ENCODE assay signal across 11 cellular contexts in genomic region chr2:61575447-61575859, GRCh38. TPM values are rescaled to one million over a fixed set of nuclear protein-coding genes. Genes with fewer than 3 reads are reported as not detected.
DNase-seq lines count a peak whose midpoint lies in the region; TF ChIP-seq lines count a peak whose summit lies in the region.
"Had no signal": no experiment of that assay in that cellular context is flagged by ENCODE, and none has a peak within 500 bp of the region (broad histone marks: within the 10 kb centered on the region; RNA-seq: fewer than 3 reads in every experiment).

No MANE protein-coding gene starts in this region.

- H3K36me3 Mint-ChIP-seq in endodermal cell (ENCODE audit: low read depth) = no peaks in the 10 kb centered on the region

- H3K4me1 Mint-ChIP-seq in endodermal cell = peaks cover 6% of the 10 kb centered on the region

- H3K9me3 ChIP-seq in endodermal cell (ENCODE audit: control insufficient read depth, low read length) = no peaks in the 10 kb centered on the region
- H3K9me3 ChIP-seq: testis had no signal

- no peaks in the 10 kb centered on the region for H3K27me3 Mint-ChIP-seq in endodermal cell (ENCODE audit: insufficient read depth)

- no peaks in the 10 kb centered on the region for H3K27me3 ChIP-seq in GM06990 (replicated peaks; ENCODE audit: control insufficient read depth, insufficient read depth, low read length)
- no peaks in the 10 kb centered on the region for H3K27me3 ChIP-seq in endodermal cell (ENCODE audit: control insufficient read depth, insufficient read depth, low read length, poor library complexity, severe bottlenecking)
- H3K27me3 ChIP-seq: testis had no signal

- TF ChIP-seq CTCF in GM06990 (IDR thresholded peaks at IDR 0.05; ENCODE audit: insufficient read depth, low read length, poor library complexity, severe bottlenecking) (no peak), endodermal cell (conservative IDR thresholded peaks at IDR 0.05) (no peak), foreskin fibroblast (IDR thresholded peaks at IDR 0.05; ENCODE audit: low read depth, low read length) (no peak)

- H3K4me3 Mint-ChIP-seq in endodermal cell = no peak overlapping the region

- H3K36me3 ChIP-seq in GM06990 (ENCODE audit: control insufficient read depth, insufficient read depth, low read length) (no peaks in the 10 kb centered on the region), endodermal cell (ENCODE audit: control insufficient read depth, insufficient read depth, low read length) (no peaks in the 10 kb centered on the region)

- H3K27ac Mint-ChIP-seq in endodermal cell = peak overlapping the region; percentile 79

- WGBS in endodermal cell (ENCODE audit: insufficient coverage in 1 of 2, insufficient read length in 1 of 2), 2 experiments = 70 to 80% methylated on average over 3 of the region's 3 CpGs

- H3K9me3 Mint-ChIP-seq in endodermal cell = peaks cover 4% of the 10 kb centered on the region

- H3K4me1 ChIP-seq in endodermal cell (ENCODE audit: control insufficient read depth, insufficient read depth, low read length) = no peaks in the 10 kb centered on the region
- H3K4me1 ChIP-seq: testis had no signal

- DNase-seq in CD1c-positive myeloid dendritic cell (ENCODE audit: extremely low spot score) (peak; percentile 6), GM06990 (ENCODE audit: extremely low read depth, insufficient read length) (peak; percentile 21), SKM-1 (lab: John Stamatoyannopoulos, UW; ENCODE audit: unreplicated experiment) (peak; percentile 55), endodermal cell (no peak), cerebellar nuclear complex (lab: John Stamatoyannopoulos, UW) (no peak), foreskin fibroblast (no peak), NCI-H2029 treated with DMSO at 0.1 percent for 48 hours (lab: John Stamatoyannopoulos, UW) (no peak)
- DNase-seq in stimulated activated naive CD4-positive, alpha-beta T cell treated with Interleukin-2 at 50 U/mL for 16 hours (lab: John Stamatoyannopoulos, UW) = no peak
- DNase-seq: NCI-H2107, testis had no signal

- H3K27ac ChIP-seq in endodermal cell (ENCODE audit: low read depth, low read length) = no peak overlapping the region
- H3K27ac ChIP-seq: C4-2B, testis had no signal

- H3K9ac ChIP-seq in endodermal cell (ENCODE audit: extremely low read depth, low read length, poor library complexity, severe bottlenecking) = no peak overlapping the region

- H3K4me3 ChIP-seq in GM06990 (replicated peaks; ENCODE audit: low read depth, low read length) (no peak overlapping the region), endodermal cell (ENCODE audit: low read length) (no peak overlapping the region), foreskin fibroblast (ENCODE audit: low read depth in 1 of 2, low read length in 2 of 2) (no peak overlapping the region)
- H3K4me3 ChIP-seq: testis had no signal

RNA-seq across cellular contexts. Expression of gene XPO1, which starts 37.3 kb away (rescaled TPM):
- total RNA-seq in endodermal cell = 100 to 1,000 TPM; 264 to 315 TPM
- 236 TPM for polyA plus RNA-seq in endodermal cell (2013, experiment 1 of 2)
- polyA plus RNA-seq in endodermal cell (2013, experiment 2 of 2) = 213 TPM

Comparison
In these comparisons a context has a peak if more than half of its experiments do, and no peak if none do; other contexts are left out.
1. DNase-seq: peak in CD1c-positive myeloid dendritic cell (single experiment), GM06990 (single experiment) and SKM-1 (single experiment); none in endodermal cell (single experiment), cerebellar nuclear complex (0 of 2), foreskin fibroblast (0 of 2), stimulated activated naive CD4-positive, alpha-beta T cell treated with Interleukin-2 at 50 U/mL for 16 hours (single experiment) and NCI-H2029 treated with DMSO at 0.1 percent for 48 hours (single experiment).